8 cellular contexts compared by ENCODE assay signal in genomic region chr1:233304489-233305102, GRCh38. TPM values are rescaled to one million over a fixed set of nuclear protein-coding genes. Genes with fewer than 3 reads are reported as not detected.
DNase-seq lines count a peak whose midpoint lies in the region; ATAC-seq, FAIRE-seq and TF ChIP-seq lines count a peak whose summit lies in the region.

No MANE protein-coding gene starts in this region.

- H3K27me3 ChIP-seq in WERI-Rb-1 (ENCODE audit: insufficient read depth, low read depth, severe bottlenecking) = no peaks in the 10 kb centered on the region

- H3K36me3 ChIP-seq in WERI-Rb-1 (no peaks in the 10 kb centered on the region), kidney (ENCODE audit: control insufficient read depth in 1 of 2, insufficient read depth in 2 of 2, low read length in 2 of 2) (no peaks in the 10 kb centered on the region)

- intact Hi-C loops in kidney (cut with DNase I) = no loop called here

- H3K27ac ChIP-seq in WERI-Rb-1 (no peak overlapping the region), kidney (ENCODE audit: low read depth in 2 of 2, low read length in 2 of 2) (no peak overlapping the region)

- TF ChIP-seq CTCF in WERI-Rb-1 (IDR thresholded peaks at IDR 0.05; ENCODE audit: low read depth, low read length) = peak; percentile 74
- TF ChIP-seq CTCF in kidney (IDR thresholded peaks at IDR 0.05; ENCODE audit: borderline replicate concordance, extremely low read depth, insufficient read depth) = peak; percentile 78

- FAIRE-seq in kidney (lab: Jason Lieb, UNC) = peak; percentile 91

- DNase-seq in NOMO-1 treated with DMSO at 0.1 percent for 48 hours (lab: John Stamatoyannopoulos, UW; ENCODE audit: unreplicated experiment) (peak; percentile 56), NOMO-1 treated with dmso at 0.1 percent for 144 hours (lab: John Stamatoyannopoulos, UW; ENCODE audit: unreplicated experiment) (no peak), NCI-H1436 treated with DMSO at 0.1 percent for 48 hours (lab: John Stamatoyannopoulos, UW) (peak; percentile 34), WERI-Rb-1 (no peak), kidney (no peak), 8988T (no peak), ecto neural progenitor cell (ENCODE audit: low spot score) (no peak)

- H3K4me1 ChIP-seq in kidney (ENCODE audit: control insufficient read depth in 1 of 2, insufficient read depth in 1 of 2, low read depth in 1 of 2, low read length in 2 of 2) = peaks cover 0 to 7% of the 10 kb centered on the region in 2 donors

- no peaks in the 10 kb centered on the region for H3K9me3 ChIP-seq in WERI-Rb-1 (ENCODE audit: severe bottlenecking)
- peaks cover 2 to 3% of the 10 kb centered on the region in 2 donors for H3K9me3 ChIP-seq in kidney (ENCODE audit: control insufficient read depth in 1 of 2, low read length in 2 of 2)

- H3K9ac ChIP-seq in kidney (ENCODE audit: low read length in 2 of 2) = no peak overlapping the region

- no peak overlapping the region for H3K4me3 ChIP-seq in WERI-Rb-1 (ENCODE audit: low read depth, low read length)
- no peak overlapping the region for H3K4me3 ChIP-seq in kidney (ENCODE audit: low read length in 2 of 2)

- no peak for ATAC-seq in GM18907 (IDR thresholded peaks at IDR 0.05; ENCODE audit: unreplicated experiment)

RNA-seq across cellular contexts. Expression of gene PCNX2, which starts 9.1 kb away (rescaled TPM):
- 29.2 TPM for total RNA-seq in kidney
- polyA plus RNA-seq in kidney (ENCODE audit: insufficient read depth, low read depth, low replicate concordance) = 5.2 TPM

RNA-seq across cellular contexts. Expression of gene MAP3K21, which starts 22.9 kb away (rescaled TPM):
- total RNA-seq in kidney = 21.6 TPM
- 7.4 TPM for polyA plus RNA-seq in kidney (ENCODE audit: insufficient read depth, low read depth, low replicate concordance)

Comparison
In these comparisons a context has a peak if more than half of its experiments do, and no peak if none do; other contexts are left out.
1. DNase-seq: peak in NOMO-1 treated with DMSO at 0.1 percent for 48 hours (single experiment) and NCI-H1436 treated with DMSO at 0.1 percent for 48 hours (single experiment); none in NOMO-1 treated with dmso at 0.1 percent for 144 hours (single experiment), WERI-Rb-1 (single experiment), kidney (single experiment), 8988T (single experiment) and ecto neural progenitor cell (single experiment).